Comparison of ENCODE assay signal across 31 cellular contexts in genomic region chr14:74202113-74202512, GRCh38. TPM values are rescaled to one million over a fixed set of nuclear protein-coding genes. Genes with fewer than 3 reads are reported as not detected.
"Had no signal": no experiment of that assay in that cellular context is flagged by ENCODE, and none has a peak within 500 bp of the region (broad histone marks: within the 10 kb centered on the region; RNA-seq: fewer than 3 reads in every experiment).

No MANE protein-coding gene starts in this region.

- FAIRE-seq: bronchial epithelial cell had no signal

- H3K27me3 Mint-ChIP-seq: activated CD8-positive, alpha-beta memory T cell treated with anti-CD3 and anti-CD28 coated beads, Interleukin-2, amount 10 ng/mL, durations not matched to agents 7 days and 5 days; activated naive CD8-positive, alpha-beta T cell treated with anti-CD3 and anti-CD28 coated beads, Interleukin-2, amount 50 U/mL, for 24 hours; activated T-cell treated with anti-CD3 and anti-CD28 coated beads, Interleukin-2, amount 50 U/mL, for 24 hours had no signal

- H3K27ac Mint-ChIP-seq: activated CD8-positive, alpha-beta memory T cell treated with anti-CD3 and anti-CD28 coated beads, Interleukin-2, amount 10 ng/mL, durations not matched to agents 7 days and 5 days; activated naive CD4-positive, alpha-beta T cell treated with anti-CD3 and anti-CD28 coated beads, Interleukin-2, amount 50 U/mL, for 72 hours; activated naive CD8-positive, alpha-beta T cell treated with anti-CD3 and anti-CD28 coated beads, Interleukin-2, amount 50 U/mL, for 24 hours; activated T-cell treated with anti-CD3 and anti-CD28 coated beads, Interleukin-2, amount 50 U/mL, for 24 hours; activated T-helper 1 cell treated with anti-CD3 and anti-CD28 coated beads, Interleukin-12 subunit alpha, Interleukin-12 subunit beta, Interleukin-2, Interleukin-4 antibody, amounts not matched to agents 30 ng/mL and 10 ng/mL and 1 ng/mL, durations not matched to agents 14 hours and 24 hours and 36 hours had no signal

- ATAC-seq: activated CD8-positive, alpha-beta memory T cell treated with anti-CD3 and anti-CD28 coated beads, Interleukin-2, amount 10 ng/mL, durations not matched to agents 7 days and 5 days; activated naive CD4-positive, alpha-beta T cell treated with anti-CD3 and anti-CD28 coated beads, Interleukin-2, amount 50 U/mL, for 72 hours; activated naive CD8-positive, alpha-beta T cell treated with anti-CD3 and anti-CD28 coated beads, Interleukin-2, amount 50 U/mL, for 24 hours; body of pancreas; WTC11 had no signal

- H3K9me3 ChIP-seq: ascending aorta, body of pancreas had no signal

- H3K4me1 ChIP-seq: ascending aorta, body of pancreas had no signal

- H2AFZ ChIP-seq: PC-9 had no signal

- H3K9ac ChIP-seq: KMS-11 had no signal

- H3K4me3 Mint-ChIP-seq: activated CD8-positive, alpha-beta memory T cell treated with anti-CD3 and anti-CD28 coated beads, Interleukin-2, amount 10 ng/mL, durations not matched to agents 7 days and 5 days; activated naive CD8-positive, alpha-beta T cell treated with anti-CD3 and anti-CD28 coated beads, Interleukin-2, amount 50 U/mL, for 24 hours; activated T-cell treated with anti-CD3 and anti-CD28 coated beads, Interleukin-2, amount 50 U/mL, for 24 hours; activated T-helper 1 cell treated with anti-CD3 and anti-CD28 coated beads, Interleukin-12 subunit alpha, Interleukin-12 subunit beta, Interleukin-2, Interleukin-4 antibody, amounts not matched to agents 30 ng/mL and 10 ng/mL and 1 ng/mL, durations not matched to agents 14 hours and 24 hours and 36 hours; WTC11 had no signal

- H3K4me1 Mint-ChIP-seq: activated CD8-positive, alpha-beta memory T cell treated with anti-CD3 and anti-CD28 coated beads, Interleukin-2, amount 10 ng/mL, durations not matched to agents 7 days and 5 days; WTC11 had no signal

- H3K27ac ChIP-seq: ascending aorta, body of pancreas, KMS-11, PC-9, SK-N-MC had no signal

- H3K4me2 ChIP-seq: KMS-11, PC-9 had no signal

- H3K9me3 Mint-ChIP-seq: activated naive CD4-positive, alpha-beta T cell treated with anti-CD3 and anti-CD28 coated beads, Interleukin-2, amount 50 U/mL, for 72 hours; activated naive CD8-positive, alpha-beta T cell treated with anti-CD3 and anti-CD28 coated beads, Interleukin-2, amount 50 U/mL, for 24 hours; activated T-cell treated with anti-CD3 and anti-CD28 coated beads, Interleukin-2, amount 50 U/mL, for 24 hours; activated T-helper 1 cell treated with anti-CD3 and anti-CD28 coated beads, Interleukin-12 subunit alpha, Interleukin-12 subunit beta, Interleukin-2, Interleukin-4 antibody, amounts not matched to agents 30 ng/mL and 10 ng/mL and 1 ng/mL, durations not matched to agents 14 hours and 24 hours and 36 hours; WTC11 had no signal

- H3K4me3 ChIP-seq: ascending aorta, body of pancreas, PC-9, SK-N-MC had no signal

- H3K27me3 ChIP-seq: ascending aorta, body of pancreas had no signal

- DNase-seq: activated CD4-positive, alpha-beta T cell treated with anti-CD3 and anti-CD28 coated beads for 48 hours; activated CD4-positive, alpha-beta T cell treated with anti-CD3 and anti-CD28 coated beads, Interleukin-2, amount 50 U/mL, for 48 hours; activated CD4-positive, CD25-positive, alpha-beta regulatory T cell treated with anti-CD3 and anti-CD28 coated beads, Interleukin-2, amount 50 U/mL, for 72 hours; activated CD8-positive, alpha-beta memory T cell treated with anti-CD3 and anti-CD28 coated beads, Interleukin-2, amount 10 ng/mL, durations not matched to agents 7 days and 5 days; activated effector memory CD4-positive, alpha-beta T cell treated with Interleukin-2 at 50 U/mL for 16 hours; activated naive CD4-positive, alpha-beta T cell; activated naive CD8-positive, alpha-beta T cell treated with anti-CD3 and anti-CD28 coated beads, Interleukin-2, amount 50 U/mL, for 24 hours; activated T-cell treated with anti-CD3 and anti-CD28 coated beads, Interleukin-2, amount 50 U/mL, for 24 hours; amniotic stem cell; body of pancreas; central memory CD4-positive, alpha-beta T cell; MM.1S; NCI-H1105; NCI-H1436; NCI-H1694 treated with DMSO at 0.1 percent for 48 hours; NCI-H2029 treated with DMSO at 0.1 percent for 48 hours; NCI-H345; NCI-H510A; NCI-H526 treated with DMSO at 0.1 percent for 48 hours; NK-92 treated with Interleukin-12 subunit alpha and Interleukin-12 subunit beta, amount 100 ng/mL, for 24 hours; PC-9; T-helper 1 cell had no signal

RNA-seq across cellular contexts. Expression of gene VSX2, which starts 37.1 kb away (rescaled TPM):
- total RNA-seq: activated CD8-positive, alpha-beta memory T cell treated with anti-CD3 and anti-CD28 coated beads, Interleukin-2, amount 10 ng/mL, durations not matched to agents 7 days and 5 days; activated naive CD4-positive, alpha-beta T cell treated with anti-CD3 and anti-CD28 coated beads, Interleukin-2, amount 50 U/mL, for 72 hours; activated T-helper 1 cell treated with anti-CD3 and anti-CD28 coated beads, Interleukin-12 subunit alpha, Interleukin-12 subunit beta, Interleukin-2, Interleukin-4 antibody, amounts not matched to agents 30 ng/mL and 10 ng/mL and 1 ng/mL, durations not matched to agents 14 hours and 24 hours and 36 hours; ascending aorta; body of pancreas; bronchial epithelial cell; chondrocyte; PC-9; T-helper 2 cell treated with Interferon-gamma antibody and Interleukin-4, amounts not matched to agents 100 ng/mL and 5 ng/mL, for 36 hours; WTC11 had no signal
